In the genomic region with DNA sequence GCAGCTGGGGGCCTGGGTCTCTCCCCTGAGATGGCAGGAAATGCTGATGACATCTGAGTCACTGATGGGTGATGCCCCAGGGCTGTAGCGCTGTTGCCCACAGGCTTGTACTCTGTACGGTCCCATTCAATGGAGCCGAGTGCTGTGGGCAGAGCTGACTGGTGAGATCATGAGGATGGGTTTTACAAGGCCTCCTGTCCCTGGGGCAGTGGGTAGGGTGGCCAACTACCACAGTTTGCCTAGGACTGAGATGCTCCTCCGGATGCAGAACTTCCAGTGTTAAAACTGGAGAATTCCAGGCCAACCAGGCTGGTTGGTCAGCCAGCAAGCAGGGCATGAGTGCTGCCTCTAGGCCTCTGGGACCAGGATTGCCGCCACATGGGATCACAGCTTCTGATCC, we compare ENCODE assay signal across 1 cellular context.
TF ChIP-seq lines count a peak whose summit lies in the region.

No MANE protein-coding gene starts in this region.

TF ChIP-seq in IMR-90, 13 proteins besides CTCF, POLR2A, EP300 and RAD21:
- no peak for TF ChIP-seq MAZ (IDR thresholded peaks at IDR 0.05; ENCODE audit: borderline replicate concordance, low read depth, low read length)
- no peak for TF ChIP-seq SMC3 (IDR thresholded peaks at IDR 0.05; ENCODE audit: low read depth, low read length)
- TF ChIP-seq, protein P1, sequence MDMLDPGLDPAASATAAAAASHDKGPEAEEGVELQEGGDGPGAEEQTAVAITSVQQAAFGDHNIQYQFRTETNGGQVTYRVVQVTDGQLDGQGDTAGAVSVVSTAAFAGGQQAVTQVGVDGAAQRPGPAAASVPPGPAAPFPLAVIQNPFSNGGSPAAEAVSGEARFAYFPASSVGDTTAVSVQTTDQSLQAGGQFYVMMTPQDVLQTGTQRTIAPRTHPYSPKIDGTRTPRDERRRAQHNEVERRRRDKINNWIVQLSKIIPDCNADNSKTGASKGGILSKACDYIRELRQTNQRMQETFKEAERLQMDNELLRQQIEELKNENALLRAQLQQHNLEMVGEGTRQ (IDR thresholded peaks at IDR 0.05; ENCODE audit: low read depth, low read length) = no peak
- no peak for TF ChIP-seq CHD1 (IDR thresholded peaks at IDR 0.05; ENCODE audit: low read depth, low read length)
- no peak for TF ChIP-seq MAFK (IDR thresholded peaks at IDR 0.05; ENCODE audit: low read depth, low read length)
- no peak for TF ChIP-seq MXI1 (IDR thresholded peaks at IDR 0.05; ENCODE audit: borderline replicate concordance, low read depth, low read length)
- TF ChIP-seq, protein P2, sequence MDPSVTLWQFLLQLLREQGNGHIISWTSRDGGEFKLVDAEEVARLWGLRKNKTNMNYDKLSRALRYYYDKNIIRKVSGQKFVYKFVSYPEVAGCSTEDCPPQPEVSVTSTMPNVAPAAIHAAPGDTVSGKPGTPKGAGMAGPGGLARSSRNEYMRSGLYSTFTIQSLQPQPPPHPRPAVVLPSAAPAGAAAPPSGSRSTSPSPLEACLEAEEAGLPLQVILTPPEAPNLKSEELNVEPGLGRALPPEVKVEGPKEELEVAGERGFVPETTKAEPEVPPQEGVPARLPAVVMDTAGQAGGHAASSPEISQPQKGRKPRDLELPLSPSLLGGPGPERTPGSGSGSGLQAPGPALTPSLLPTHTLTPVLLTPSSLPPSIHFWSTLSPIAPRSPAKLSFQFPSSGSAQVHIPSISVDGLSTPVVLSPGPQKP (IDR thresholded peaks at IDR 0.05; ENCODE audit: borderline replicate concordance, low read depth, low read length) = no peak
- no peak for TF ChIP-seq NFE2L2 (IDR thresholded peaks at IDR 0.05; ENCODE audit: low read depth, low read length)
- TF ChIP-seq RCOR1 (IDR thresholded peaks at IDR 0.05; ENCODE audit: insufficient replicate concordance, low read length) = no peak
- no peak for TF ChIP-seq RFX5 (IDR thresholded peaks at IDR 0.05; ENCODE audit: low read depth, low read length)
- TF ChIP-seq BHLHE40 (IDR thresholded peaks at IDR 0.05; ENCODE audit: low read depth, low read length) = no peak
- no peak for TF ChIP-seq CEBPB (IDR thresholded peaks at IDR 0.05; ENCODE audit: low read depth, low read length)
- TF ChIP-seq FOS (IDR thresholded peaks at IDR 0.05; ENCODE audit: low read depth, low read length) = no peak
